15 cellular contexts compared by ENCODE assay signal in genomic region chr6:81999270-81999669, GRCh38.
"Had no signal": no experiment of that assay in that cellular context is flagged by ENCODE, and none has a peak within 500 bp of the region (broad histone marks: within the 10 kb centered on the region; RNA-seq: fewer than 3 reads in every experiment).

No MANE protein-coding gene starts in this region.

- H3K36me3 Mint-ChIP-seq: mesothelial cell of epicardium had no signal

- H3K4me2 ChIP-seq: hepatocyte had no signal

- H3K4me3 Mint-ChIP-seq: activated CD4-positive, alpha-beta T cell treated with anti-CD3 and anti-CD28 coated beads, Interleukin-2, amount 10 ng/mL, durations not matched to agents 7 days and 5 days; mesothelial cell of epicardium; neural crest cell; T-helper 1 cell treated with Interleukin-12 subunit alpha and Interleukin-12 subunit beta and Interleukin-4 antibody, amounts not matched to agents 30 μg/mL and 1 μg/mL, for 36 hours had no signal

- H3K27ac ChIP-seq: breast epithelium, dorsolateral prefrontal cortex, gastrocnemius medialis, hepatocyte, lower lobe of right lung, ovary, uterus had no signal

- H3K9me3 ChIP-seq: breast epithelium, gastrocnemius medialis, lower lobe of right lung, ovary, uterus had no signal

- H3K27ac Mint-ChIP-seq: activated CD4-positive, alpha-beta T cell treated with anti-CD3 and anti-CD28 coated beads, Interleukin-2, amount 10 ng/mL, durations not matched to agents 7 days and 5 days; mesothelial cell of epicardium; T-helper 1 cell treated with Interleukin-12 subunit alpha and Interleukin-12 subunit beta and Interleukin-4 antibody, amounts not matched to agents 30 μg/mL and 1 μg/mL, for 36 hours had no signal

- H3K4me1 Mint-ChIP-seq: activated CD4-positive, alpha-beta T cell treated with anti-CD3 and anti-CD28 coated beads, Interleukin-2, amount 10 ng/mL, durations not matched to agents 7 days and 5 days had no signal

- H3K9me3 Mint-ChIP-seq: activated CD4-positive, alpha-beta T cell treated with anti-CD3 and anti-CD28 coated beads, Interleukin-2, amount 10 ng/mL, durations not matched to agents 7 days and 5 days; neural crest cell; T-helper 1 cell treated with Interleukin-12 subunit alpha and Interleukin-12 subunit beta and Interleukin-4 antibody, amounts not matched to agents 30 μg/mL and 1 μg/mL, for 36 hours had no signal

- H3K79me2 ChIP-seq: hepatocyte had no signal

- H3K36me3 ChIP-seq: breast epithelium, gastrocnemius medialis, lower lobe of right lung, ovary, uterus had no signal

- H3K4me3 ChIP-seq: breast epithelium, dorsolateral prefrontal cortex, gastrocnemius medialis, hepatocyte, lower lobe of right lung, ovary, uterus had no signal

- H3K4me1 ChIP-seq: breast epithelium, gastrocnemius medialis, lower lobe of right lung, uterus had no signal

- DNase-seq: activated CD4-positive, alpha-beta T cell treated with anti-CD3 and anti-CD28 coated beads, Interleukin-2, amount 10 ng/mL, durations not matched to agents 7 days and 5 days; activated CD4-positive, CD25-positive, alpha-beta regulatory T cell; activated CD8-positive, alpha-beta memory T cell treated with anti-CD3 and anti-CD28 coated beads for 24 hours; activated naive CD4-positive, alpha-beta T cell treated with anti-CD3 and anti-CD28 coated beads, Interleukin-2, amount 50 U/mL, for 16 hours; amniotic stem cell; dorsolateral prefrontal cortex; gastrocnemius medialis; lower lobe of right lung; ovary; uterus had no signal

- H3K27me3 Mint-ChIP-seq: activated CD4-positive, alpha-beta T cell treated with anti-CD3 and anti-CD28 coated beads, Interleukin-2, amount 10 ng/mL, durations not matched to agents 7 days and 5 days had no signal

- H2AFZ ChIP-seq: hepatocyte had no signal

- H3K27me3 ChIP-seq: breast epithelium, dorsolateral prefrontal cortex, gastrocnemius medialis, hepatocyte, ovary, uterus had no signal

- ATAC-seq: gastrocnemius medialis, lower lobe of right lung had no signal
